In the genomic region with DNA sequence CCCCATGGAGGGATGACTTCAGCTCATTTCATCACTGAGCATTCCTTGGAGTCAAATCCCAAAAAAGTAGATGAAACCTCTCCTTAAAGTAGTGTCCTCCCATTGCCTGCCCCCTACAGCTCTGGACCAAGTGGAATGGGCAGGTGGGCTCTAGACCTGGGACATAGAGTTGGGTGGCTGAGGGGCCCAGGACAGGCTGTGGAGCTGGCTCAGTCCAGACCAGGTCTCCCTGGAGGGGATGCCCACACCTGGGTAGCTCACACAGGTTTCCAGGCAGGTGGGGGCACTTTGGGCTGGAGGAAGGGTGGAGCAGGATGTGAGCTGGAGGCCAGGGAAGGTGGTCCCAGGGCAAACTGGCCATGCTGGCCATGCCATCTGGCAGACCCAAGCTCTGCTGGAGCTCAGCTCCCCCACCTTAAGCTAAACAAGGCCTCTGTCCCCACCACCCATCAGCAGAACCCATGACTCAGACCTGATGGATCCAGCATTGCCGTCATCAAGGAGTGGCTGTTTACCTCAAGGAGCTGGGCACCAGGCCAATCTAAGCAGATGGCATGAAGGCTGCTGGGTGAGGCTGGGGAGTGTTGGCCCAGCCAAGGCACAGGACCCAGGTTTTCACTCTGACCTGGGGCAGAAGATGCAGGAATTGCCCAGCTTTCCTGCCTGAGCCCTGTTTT, we compare ENCODE assay signal across 1 cellular context.
A peak's percentile ranks its signal among the peaks of the same experiment; 100 is the strongest.
TF ChIP-seq lines count a peak whose summit lies in the region.

No MANE protein-coding gene starts in this region.

TF ChIP-seq in IMR-90, 13 proteins besides CTCF, POLR2A, EP300 and RAD21:
- TF ChIP-seq FOS (IDR thresholded peaks at IDR 0.05; ENCODE audit: low read depth, low read length) (peak; percentile 95), NFE2L2 (IDR thresholded peaks at IDR 0.05; ENCODE audit: low read depth, low read length) (no peak), SMC3 (IDR thresholded peaks at IDR 0.05; ENCODE audit: low read depth, low read length) (no peak), MAFK (IDR thresholded peaks at IDR 0.05; ENCODE audit: low read depth, low read length) (no peak; the same call in 1 of the 2 replicates), RFX5 (IDR thresholded peaks at IDR 0.05; ENCODE audit: low read depth, low read length) (no peak), CEBPB (IDR thresholded peaks at IDR 0.05; ENCODE audit: low read depth, low read length) (peak; percentile 33; the same call in 1 of the 2 replicates), MXI1 (IDR thresholded peaks at IDR 0.05; ENCODE audit: borderline replicate concordance, low read depth, low read length) (no peak), CHD1 (IDR thresholded peaks at IDR 0.05; ENCODE audit: low read depth, low read length) (peak; percentile 64; the same call in 1 of the 2 replicates), RCOR1 (IDR thresholded peaks at IDR 0.05; ENCODE audit: insufficient replicate concordance, low read length) (no peak), MAZ (IDR thresholded peaks at IDR 0.05; ENCODE audit: borderline replicate concordance, low read depth, low read length) (peak; percentile 53; the same call in 1 of the 2 replicates), BHLHE40 (IDR thresholded peaks at IDR 0.05; ENCODE audit: low read depth, low read length) (0 out of 2 replicates have a peak, but pooled peaks have one; percentile 28)
- TF ChIP-seq, protein P1, sequence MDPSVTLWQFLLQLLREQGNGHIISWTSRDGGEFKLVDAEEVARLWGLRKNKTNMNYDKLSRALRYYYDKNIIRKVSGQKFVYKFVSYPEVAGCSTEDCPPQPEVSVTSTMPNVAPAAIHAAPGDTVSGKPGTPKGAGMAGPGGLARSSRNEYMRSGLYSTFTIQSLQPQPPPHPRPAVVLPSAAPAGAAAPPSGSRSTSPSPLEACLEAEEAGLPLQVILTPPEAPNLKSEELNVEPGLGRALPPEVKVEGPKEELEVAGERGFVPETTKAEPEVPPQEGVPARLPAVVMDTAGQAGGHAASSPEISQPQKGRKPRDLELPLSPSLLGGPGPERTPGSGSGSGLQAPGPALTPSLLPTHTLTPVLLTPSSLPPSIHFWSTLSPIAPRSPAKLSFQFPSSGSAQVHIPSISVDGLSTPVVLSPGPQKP (IDR thresholded peaks at IDR 0.05; ENCODE audit: borderline replicate concordance, low read depth, low read length) = no peak
- TF ChIP-seq, protein P2, sequence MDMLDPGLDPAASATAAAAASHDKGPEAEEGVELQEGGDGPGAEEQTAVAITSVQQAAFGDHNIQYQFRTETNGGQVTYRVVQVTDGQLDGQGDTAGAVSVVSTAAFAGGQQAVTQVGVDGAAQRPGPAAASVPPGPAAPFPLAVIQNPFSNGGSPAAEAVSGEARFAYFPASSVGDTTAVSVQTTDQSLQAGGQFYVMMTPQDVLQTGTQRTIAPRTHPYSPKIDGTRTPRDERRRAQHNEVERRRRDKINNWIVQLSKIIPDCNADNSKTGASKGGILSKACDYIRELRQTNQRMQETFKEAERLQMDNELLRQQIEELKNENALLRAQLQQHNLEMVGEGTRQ (IDR thresholded peaks at IDR 0.05; ENCODE audit: low read depth, low read length) = 0 out of 2 replicates have a peak, but pooled peaks have one; percentile 8
